ENCODE assay signal across 7 cellular contexts in genomic region chr1:192885387-192885786, GRCh38.
DNase-seq lines count a peak whose midpoint lies in the region; ATAC-seq and TF ChIP-seq lines count a peak whose summit lies in the region.
"Not testable (repeated sequence)": the region's sequence is repeated elsewhere in the genome, so short reads cannot be mapped to it uniquely, and the experiment has no call there.

No MANE protein-coding gene starts in this region.

- not testable (repeated sequence) for H3K36me3 Mint-ChIP-seq in activated CD4-positive, alpha-beta T cell treated with anti-CD3 and anti-CD28 coated beads for 36 hours (ENCODE audit: low read depth); activated naive CD8-positive, alpha-beta T cell treated with anti-CD3 and anti-CD28 coated beads, Interleukin-2, amount 10 ng/mL, durations not matched to agents 7 days and 5 days

- H3K27me3 ChIP-seq in BLaER1 treated with 17β-estradiol and CSF1 and Interleukin-3, amounts not matched to agents 10 nM and 100 nM; KMS-11 (ENCODE audit: insufficient read depth, low read depth); neural cell (ENCODE audit: insufficient read depth, low read depth, low read length): not testable (repeated sequence)

- H4K20me1 ChIP-seq in BLaER1 treated with 17β-estradiol and CSF1 and Interleukin-3, amounts not matched to agents 10 nM and 100 nM; KMS-11 (ENCODE audit: insufficient read depth); neural cell (ENCODE audit: insufficient read depth): not testable (repeated sequence)

- not testable (repeated sequence) for H3K4me1 Mint-ChIP-seq in activated CD4-positive, alpha-beta T cell treated with anti-CD3 and anti-CD28 coated beads for 36 hours; activated naive CD8-positive, alpha-beta T cell treated with anti-CD3 and anti-CD28 coated beads, Interleukin-2, amount 10 ng/mL, durations not matched to agents 7 days and 5 days

- H3K4me3 Mint-ChIP-seq in activated CD4-positive, alpha-beta T cell treated with anti-CD3 and anti-CD28 coated beads for 36 hours; activated naive CD8-positive, alpha-beta T cell treated with anti-CD3 and anti-CD28 coated beads, Interleukin-2, amount 10 ng/mL, durations not matched to agents 7 days and 5 days: not testable (repeated sequence)

- TF ChIP-seq RAD21 in neural cell (conservative IDR thresholded peaks at IDR 0.05), result not testable (repeated sequence)

- H3K27ac Mint-ChIP-seq in activated CD4-positive, alpha-beta T cell treated with anti-CD3 and anti-CD28 coated beads for 36 hours; activated naive CD8-positive, alpha-beta T cell treated with anti-CD3 and anti-CD28 coated beads, Interleukin-2, amount 10 ng/mL, durations not matched to agents 7 days and 5 days: not testable (repeated sequence)

- H3K27ac ChIP-seq in BLaER1 treated with 17β-estradiol and CSF1 and Interleukin-3, amounts not matched to agents 10 nM and 100 nM; KMS-11: not testable (repeated sequence)
- peak overlapping the region; percentile 45 for H3K27ac ChIP-seq in neural cell (ENCODE audit: low read length)

- H2AFZ ChIP-seq in KMS-11 (ENCODE audit: low read depth), result peak overlapping the region; percentile 16; the same call in 1 of the 2 replicates
- not testable (repeated sequence) for H2AFZ ChIP-seq in neural cell (ENCODE audit: low read depth, low read length)

- intact Hi-C loops in activated CD4-positive, alpha-beta T cell treated with anti-CD3 and anti-CD28 coated beads for 36 hours (cut with DNase I, micrococcal nuclease), result not testable (repeated sequence)

- not testable (repeated sequence) for H3K79me2 ChIP-seq in KMS-11 (ENCODE audit: insufficient read depth, low read depth); neural cell (replicated peaks; ENCODE audit: insufficient read depth, low read length)

- POLR2A ChIA-PET in activated CD4-positive, alpha-beta T cell treated with anti-CD3 and anti-CD28 coated beads for 36 hours (lab: Charles Lee); activated naive CD8-positive, alpha-beta T cell treated with anti-CD3 and anti-CD28 coated beads, Interleukin-2, amount 10 ng/mL, durations not matched to agents 7 days and 5 days (lab: Charles Lee): not testable (repeated sequence)

- ATAC-seq in activated CD4-positive, alpha-beta T cell treated with anti-CD3 and anti-CD28 coated beads for 36 hours, result peak; percentile 26
- peak; percentile 36 for ATAC-seq in activated naive CD8-positive, alpha-beta T cell treated with anti-CD3 and anti-CD28 coated beads, Interleukin-2, amount 10 ng/mL, durations not matched to agents 7 days and 5 days (ENCODE audit: low read depth)
- peak; percentile 43 for ATAC-seq in stimulated activated naive CD8-positive, alpha-beta T cell treated with anti-CD3 and anti-CD28 coated beads, Interleukin-15, Interleukin-2, amounts not matched to agents 100 U/mL and 50 U/mL, for 24 hours

- H3K9ac ChIP-seq in BLaER1 treated with 17β-estradiol and CSF1 and Interleukin-3, amounts not matched to agents 10 nM and 100 nM; KMS-11; neural cell (ENCODE audit: low read length): not testable (repeated sequence)

- not testable (repeated sequence) for TF ChIP-seq CTCF in KMS-11 (conservative IDR thresholded peaks at IDR 0.05; ENCODE audit: low read depth, low read length); fibroblast of villous mesenchyme (IDR thresholded peaks at IDR 0.05; ENCODE audit: insufficient read depth, low read depth, low read length); neural cell (IDR thresholded peaks at IDR 0.05; ENCODE audit: poor library complexity, severe bottlenecking)

- H3K9me3 ChIP-seq in BLaER1 treated with 17β-estradiol and CSF1 and Interleukin-3, amounts not matched to agents 10 nM and 100 nM (replicated peaks in 1 of 11), result peaks cover 19 to 32% (median 27%) of the 10 kb centered on the region in 11 experiments
- H3K9me3 ChIP-seq in neural cell (ENCODE audit: low read length), result not testable (repeated sequence)

- not testable (repeated sequence) for TF ChIP-seq EP300 in neural cell (conservative IDR thresholded peaks at IDR 0.05; ENCODE audit: poor library complexity, severe bottlenecking)

- CTCF ChIA-PET in activated CD4-positive, alpha-beta T cell treated with anti-CD3 and anti-CD28 coated beads for 36 hours (lab: Charles Lee), result not testable (repeated sequence)

- not testable (repeated sequence) for H3K27me3 Mint-ChIP-seq in activated CD4-positive, alpha-beta T cell treated with anti-CD3 and anti-CD28 coated beads for 36 hours; activated naive CD8-positive, alpha-beta T cell treated with anti-CD3 and anti-CD28 coated beads, Interleukin-2, amount 10 ng/mL, durations not matched to agents 7 days and 5 days

- H3F3A ChIP-seq in neural cell (ENCODE audit: insufficient read depth, low read length, poor library complexity, severe bottlenecking), result not testable (repeated sequence)

- H3K36me3 ChIP-seq in BLaER1 treated with 17β-estradiol and CSF1 and Interleukin-3, amounts not matched to agents 10 nM and 100 nM; KMS-11 (ENCODE audit: insufficient read depth); neural cell (ENCODE audit: insufficient read depth, low read length): not testable (repeated sequence)

- peaks cover 4 to 32% (median 20%) of the 10 kb centered on the region in 10 experiments; a peak in 16 of 20 replicates for H3K4me1 ChIP-seq in BLaER1 treated with 17β-estradiol and CSF1 and Interleukin-3, amounts not matched to agents 10 nM and 100 nM
- not testable (repeated sequence) for H3K4me1 ChIP-seq in KMS-11 (ENCODE audit: low read depth, poor library complexity, severe bottlenecking)

- H3K4me2 ChIP-seq in BLaER1 treated with 17β-estradiol and CSF1 and Interleukin-3, amounts not matched to agents 10 nM and 100 nM, result peak overlapping the region in 6 of 11 experiments; percentile 21 to 56 (median 40); a peak in 9 of 22 replicates
- H3K4me2 ChIP-seq in KMS-11, result peak overlapping the region; percentile 26; the same call in 1 of the 2 replicates
- H3K4me2 ChIP-seq in neural cell (ENCODE audit: low read length), result not testable (repeated sequence)

- not testable (repeated sequence) for H3K9me3 Mint-ChIP-seq in activated CD4-positive, alpha-beta T cell treated with anti-CD3 and anti-CD28 coated beads for 36 hours (ENCODE audit: low read depth); activated naive CD8-positive, alpha-beta T cell treated with anti-CD3 and anti-CD28 coated beads, Interleukin-2, amount 10 ng/mL, durations not matched to agents 7 days and 5 days

- H3K4me3 ChIP-seq in BLaER1 treated with 17β-estradiol and CSF1 and Interleukin-3, amounts not matched to agents 10 nM and 100 nM; KMS-11 (IDR thresholded peaks at IDR 0.05; ENCODE audit: insufficient read depth, low read depth, low read length); fibroblast of villous mesenchyme (ENCODE audit: low read depth, low read length); neural cell (ENCODE audit: low read length): not testable (repeated sequence)

- DNase-seq in activated CD4-positive, alpha-beta T cell treated with anti-CD3 and anti-CD28 coated beads for 36 hours; activated naive CD8-positive, alpha-beta T cell treated with anti-CD3 and anti-CD28 coated beads, Interleukin-2, amount 10 ng/mL, durations not matched to agents 7 days and 5 days; stimulated activated naive CD8-positive, alpha-beta T cell treated with anti-CD3 and anti-CD28 coated beads, Interleukin-15, Interleukin-2, amounts not matched to agents 100 U/mL and 50 U/mL, for 24 hours: not testable (repeated sequence)
- DNase-seq in fibroblast of villous mesenchyme (ENCODE audit: low read depth), result peak; percentile 19

- H3K9me2 ChIP-seq in neural cell (ENCODE audit: insufficient read depth, low read length), result not testable (repeated sequence)
